ENCODE assay signal across 17 cellular contexts in genomic region chr19:7377196-7377595, GRCh38. TPM values are rescaled to one million over a fixed set of nuclear protein-coding genes. Genes with fewer than 3 reads are reported as not detected.
A peak's percentile ranks its signal among the peaks of the same experiment; 100 is the strongest.
DNase-seq lines count a peak whose midpoint lies in the region; ATAC-seq and TF ChIP-seq lines count a peak whose summit lies in the region.
"Had no signal": no experiment of that assay in that cellular context is flagged by ENCODE, and none has a peak within 500 bp of the region (broad histone marks: within the 10 kb centered on the region; RNA-seq: fewer than 3 reads in every experiment).

No MANE protein-coding gene starts in this region.

- H3K4me3 ChIP-seq in Caco-2 (ENCODE audit: low read depth, low read length) (no peak overlapping the region), mucosa of descending colon (no peak overlapping the region), aorta (ENCODE audit: low read length in 2 of 2) (no peak overlapping the region)
- H3K4me3 ChIP-seq: BLaER1 treated with 17β-estradiol and CSF1 and Interleukin-3, amounts not matched to agents 10 nM and 100 nM; GM23338 had no signal

- POLR2A ChIA-PET in Caco-2 (lab: Charles Lee), result no interaction called here

- DNase-seq in activated T-cell treated with anti-CD3 and anti-CD28 coated beads, Interleukin-2, amount 50 U/mL, for 24 hours, result no peak
- DNase-seq in activated T-cell treated with anti-CD3 and anti-CD28 coated beads for 4 hours (no peak), Caco-2 (no peak), mucosa of descending colon (peak in 2 of 3 donors; percentile 1 to 2), aorta (peak; percentile 0 to 14), NCI-H1417 treated with DMSO at 0.1 percent for 48 hours (lab: John Stamatoyannopoulos, UW) (no peak), Right ventricle myocardium superior (no peak), OCI-M2 (lab: John Stamatoyannopoulos, UW; ENCODE audit: unreplicated experiment) (no peak)
- DNase-seq: CD4-positive, CD25-positive, alpha-beta regulatory T cell; COR-L47; DND-41; GDM1; H7 had no signal

- H3K9me3 ChIP-seq in Caco-2, result no peaks in the 10 kb centered on the region
- no peaks in the 10 kb centered on the region for H3K9me3 ChIP-seq in mucosa of descending colon
- H3K9me3 ChIP-seq in aorta (ENCODE audit: control insufficient read depth, low read length), result no peaks in the 10 kb centered on the region
- H3K9me3 ChIP-seq: BLaER1 treated with 17β-estradiol and CSF1 and Interleukin-3, amounts not matched to agents 10 nM and 100 nM had no signal

- BruUV-seq in Caco-2 (replicated peaks; lab: Mats Ljungman, UMichigan), result no TSS peak

- peak overlapping the region; percentile 73 for H3K27ac Mint-ChIP-seq in activated T-cell treated with anti-CD3 and anti-CD28 coated beads, Interleukin-2, amount 50 U/mL, for 24 hours
- peak overlapping the region; percentile 98 for H3K27ac Mint-ChIP-seq in Caco-2 (ENCODE audit: unreplicated experiment)
- H3K27ac Mint-ChIP-seq: GM23338 had no signal

- H3K27me3 Mint-ChIP-seq in activated T-cell treated with anti-CD3 and anti-CD28 coated beads, Interleukin-2, amount 50 U/mL, for 24 hours, result no peaks in the 10 kb centered on the region
- H3K27me3 Mint-ChIP-seq in Caco-2 (ENCODE audit: insufficient read depth, unreplicated experiment), result no peaks in the 10 kb centered on the region
- H3K27me3 Mint-ChIP-seq: CD4-positive, CD25-positive, alpha-beta regulatory T cell; IgD-negative memory B cell had no signal

- TF ChIP-seq CTCF in Caco-2 (IDR thresholded peaks at IDR 0.05; ENCODE audit: insufficient read depth in 1 of 2, low read depth in 1 of 2, low read length in 1 of 2, severe bottlenecking in 1 of 2, unreplicated experiment in 1 of 2), result no peak
- TF ChIP-seq CTCF in mucosa of descending colon (IDR thresholded peaks at IDR 0.05), result no peak

- H3K4me1 ChIP-seq in Caco-2 (peaks cover 44% of the 10 kb centered on the region), mucosa of descending colon (ENCODE audit: low read depth) (no peaks in the 10 kb centered on the region), aorta (ENCODE audit: control insufficient read depth in 1 of 2, insufficient read depth in 2 of 2, low read length in 2 of 2) (no peaks in the 10 kb centered on the region)

- peaks cover 62% of the 10 kb centered on the region for H3K36me3 Mint-ChIP-seq in activated T-cell treated with anti-CD3 and anti-CD28 coated beads, Interleukin-2, amount 50 U/mL, for 24 hours (ENCODE audit: low read depth)
- peaks cover 6% of the 10 kb centered on the region for H3K36me3 Mint-ChIP-seq in Caco-2 (ENCODE audit: insufficient read depth, unreplicated experiment)

- intact Hi-C loops in Caco-2 (cut with micrococcal nuclease; ENCODE audit: unreplicated experiment), result no loop called here
- intact Hi-C loops in mucosa of descending colon (cut with DNase I, micrococcal nuclease), result no loop called here
- intact Hi-C loops in aorta (cut with DNase I), result no loop called here
- intact Hi-C loops in Right ventricle myocardium superior (cut with DNase I), result no loop called here

- H3K4me3 Mint-ChIP-seq in activated T-cell treated with anti-CD3 and anti-CD28 coated beads, Interleukin-2, amount 50 U/mL, for 24 hours, result no peak overlapping the region
- no peak overlapping the region for H3K4me3 Mint-ChIP-seq in Caco-2 (ENCODE audit: unreplicated experiment)
- H3K4me3 Mint-ChIP-seq: GM23338, IgD-negative memory B cell had no signal

- 96 to 97% methylated on average over 7 of the region's 7 CpGs for WGBS in aorta, 2 donors

- no peak for ATAC-seq in mucosa of descending colon
- ATAC-seq in aorta (ENCODE audit: low FRiP score), result no peak
- no peak for ATAC-seq in Right ventricle myocardium superior (ENCODE audit: poor library complexity)

- no peak overlapping the region for H3K27ac ChIP-seq in aorta (ENCODE audit: low read depth in 1 of 2, low read length in 2 of 2)
- H3K27ac ChIP-seq: 22Rv1 had no signal

- peaks cover 7% of the 10 kb centered on the region for H3K4me1 Mint-ChIP-seq in activated T-cell treated with anti-CD3 and anti-CD28 coated beads, Interleukin-2, amount 50 U/mL, for 24 hours (ENCODE audit: low read depth)
- peaks cover 35% of the 10 kb centered on the region for H3K4me1 Mint-ChIP-seq in Caco-2 (ENCODE audit: low read depth, unreplicated experiment)

- no peaks in the 10 kb centered on the region for H3K36me3 ChIP-seq in Caco-2 (ENCODE audit: control insufficient read depth, insufficient read depth, low read length)
- no peaks in the 10 kb centered on the region for H3K36me3 ChIP-seq in mucosa of descending colon (ENCODE audit: low read depth)
- no peaks in the 10 kb centered on the region for H3K36me3 ChIP-seq in aorta (ENCODE audit: control insufficient read depth in 1 of 2, insufficient read depth in 2 of 2, low read length in 1 of 2)

- H3K9me3 Mint-ChIP-seq in activated T-cell treated with anti-CD3 and anti-CD28 coated beads, Interleukin-2, amount 50 U/mL, for 24 hours, result no peaks in the 10 kb centered on the region
- H3K9me3 Mint-ChIP-seq in Caco-2 (ENCODE audit: unreplicated experiment), result no peaks in the 10 kb centered on the region
- H3K9me3 Mint-ChIP-seq: CD4-positive, CD25-positive, alpha-beta regulatory T cell; GM23338; IgD-negative memory B cell had no signal

- no peaks in the 10 kb centered on the region for H3K27me3 ChIP-seq in Caco-2 (replicated peaks; ENCODE audit: control insufficient read depth, insufficient read depth, low read length)
- no peaks in the 10 kb centered on the region for H3K27me3 ChIP-seq in aorta (ENCODE audit: control insufficient read depth in 1 of 2, insufficient read depth in 2 of 2, low read length in 1 of 2)
- H3K27me3 ChIP-seq: BLaER1 treated with 17β-estradiol and CSF1 and Interleukin-3, amounts not matched to agents 10 nM and 100 nM had no signal

- CTCF ChIA-PET in Caco-2 (lab: Charles Lee), result interaction anchor here (0.5 to 1.8 kb wide), 5 partner anchors 20 to 275 kb away, joined by 3 to 18 read pairs (median 5); no protein-coding TSS in a partner anchor

RNA-seq across cellular contexts. Expression of gene ARHGEF18, which starts 28.5 kb away (rescaled TPM):
- total RNA-seq in Caco-2 (2022) (50.4 and 53.1 TPM in 2 replicates), mucosa of descending colon (10 to 100 TPM; 67.8 to 86.8 (median 81.2) TPM), aorta (10 to 100 TPM; 21.9 to 23.1 TPM), Right ventricle myocardium superior (7.0 TPM)
- 10 to 100 TPM in 1 of 2 donors, 1 to 10 TPM in 1; 8.3 to 10.6 TPM for polyA plus RNA-seq in aorta

Comparison
In these comparisons a context has a peak if more than half of its experiments do, and no peak if none do; other contexts are left out.
1. DNase-seq: peak in mucosa of descending colon (2 of 3) and aorta (2 of 2); none in activated T-cell treated with anti-CD3 and anti-CD28 coated beads, Interleukin-2, amount 50 U/mL, for 24 hours (single experiment), activated T-cell treated with anti-CD3 and anti-CD28 coated beads for 4 hours (single experiment), Caco-2 (0 of 2), NCI-H1417 treated with DMSO at 0.1 percent for 48 hours (single experiment), Right ventricle myocardium superior (single experiment) and OCI-M2 (single experiment).